In genomic region chr11:82406611-82407010, GRCh38 we compare ENCODE assay signal across 26 cellular contexts.
"Had no signal": no experiment of that assay in that cellular context is flagged by ENCODE, and none has a peak within 500 bp of the region (broad histone marks: within the 10 kb centered on the region; RNA-seq: fewer than 3 reads in every experiment).

No MANE protein-coding gene starts in this region.

- ATAC-seq: foreskin keratinocyte; left colon; lower lobe of right lung; mucosa of descending colon; natural killer cell treated with Interleukin-12 subunit alpha and Interleukin-12 subunit beta and Interleukin-15 and Interleukin-18, amount 100 ng/mL, for 72 hours; sciatic nerve had no signal

- H3K4me3 Mint-ChIP-seq: dendritic cell treated with granulocyte-macrophage colony-stimulating factor and Interleukin-4, amounts not matched to agents 40 ng/mL and 50 ng/mL, for 4 days; endodermal cell; immature natural killer cell; memory B cell; naive B cell; natural killer cell treated with Interleukin-12 subunit alpha and Interleukin-12 subunit beta and Interleukin-15 and Interleukin-18, amount 100 ng/mL, for 72 hours; neural progenitor cell; type B pancreatic cell had no signal

- H3K27me3 Mint-ChIP-seq: dendritic cell treated with granulocyte-macrophage colony-stimulating factor and Interleukin-4, amounts not matched to agents 40 ng/mL and 50 ng/mL, for 4 days; memory B cell; natural killer cell treated with Interleukin-12 subunit alpha and Interleukin-12 subunit beta and Interleukin-15 and Interleukin-18, amount 100 ng/mL, for 72 hours; type B pancreatic cell had no signal

- DNase-seq: colonic mucosa; effector CD8-positive, alpha-beta T cell; endodermal cell; foreskin keratinocyte; hypothalamus; immature natural killer cell; islet precursor cell; kidney glomerular epithelial cell; left colon; left ventricle myocardium inferior; lower lobe of right lung; mucosa of descending colon; naive B cell; stimulated activated CD4-positive, alpha-beta T cell treated with anti-CD3 and anti-CD28 coated beads, Interleukin-12 subunit alpha, Interleukin-12 subunit beta, amount 100 ng/mL, for 4 hours; stimulated activated CD4-positive, alpha-beta T cell treated with anti-CD3 and anti-CD28 coated beads, Interleukin-1b, Interleukin-23, amount 100 ng/mL, for 48 hours; stimulated activated CD4-positive, alpha-beta T cell treated with anti-CD3 and anti-CD28 coated beads, Interleukin-4, amount 100 ng/mL, for 1 hour; stimulated activated CD8-positive, alpha-beta memory T cell treated with anti-CD3 and anti-CD28 coated beads, Interleukin-4, amount 100 ng/mL, for 48 hours; stimulated activated naive CD4-positive, alpha-beta T cell; testis; tibial artery had no signal

- H3K36me3 Mint-ChIP-seq: immature natural killer cell; memory B cell; naive B cell; natural killer cell treated with Interleukin-12 subunit alpha and Interleukin-12 subunit beta and Interleukin-15 and Interleukin-18, amount 100 ng/mL, for 72 hours; neural progenitor cell; type B pancreatic cell had no signal

- H3K4me1 Mint-ChIP-seq: immature natural killer cell, memory B cell, naive B cell, neural progenitor cell had no signal

- H3K27ac Mint-ChIP-seq: dendritic cell treated with granulocyte-macrophage colony-stimulating factor and Interleukin-4, amounts not matched to agents 40 ng/mL and 50 ng/mL, for 4 days; endodermal cell; immature natural killer cell; memory B cell; naive B cell; natural killer cell treated with Interleukin-12 subunit alpha and Interleukin-12 subunit beta and Interleukin-15 and Interleukin-18, amount 100 ng/mL, for 72 hours; neural progenitor cell; type B pancreatic cell had no signal

- H3K9me3 Mint-ChIP-seq: neural progenitor cell, type B pancreatic cell had no signal
